Comparison of ENCODE assay signal across 12 cellular contexts in genomic region chr7:38858281-38858884, GRCh38. TPM values are rescaled to one million over a fixed set of nuclear protein-coding genes. Genes with fewer than 3 reads are reported as not detected.
DNase-seq lines count a peak whose midpoint lies in the region; ATAC-seq and TF ChIP-seq lines count a peak whose summit lies in the region.
"Had no signal": no experiment of that assay in that cellular context is flagged by ENCODE, and none has a peak within 500 bp of the region (broad histone marks: within the 10 kb centered on the region; RNA-seq: fewer than 3 reads in every experiment).

No MANE protein-coding gene starts in this region.

- no peak overlapping the region for H3K4me3 ChIP-seq in H7 (ENCODE audit: insufficient read depth, low read depth, low read length)

- H3K27me3 Mint-ChIP-seq in chondrocyte (ENCODE audit: low read depth) (no peaks in the 10 kb centered on the region), mesothelial cell of epicardium (ENCODE audit: low read depth) (no peaks in the 10 kb centered on the region)
- H3K27me3 Mint-ChIP-seq: activated CD4-positive, alpha-beta memory T cell treated with anti-CD3 and anti-CD28 coated beads, Interleukin-2, amount 10 ng/mL, durations not matched to agents 7 days and 5 days had no signal

- DNase-seq in EH (ENCODE audit: low read depth) (peak; percentile 78), NCI-H2029 treated with DMSO at 0.1 percent for 48 hours (lab: John Stamatoyannopoulos, UW) (peak; percentile 44), chondrocyte (ENCODE audit: low spot score) (no peak), mesothelial cell of epicardium (ENCODE audit: low spot score in 2 of 2, unreplicated experiment in 2 of 2) (no peak), H7 (no peak), T1000 (lab: John Stamatoyannopoulos, UW) (no peak), cerebellar cortex (ENCODE audit: low spot score) (no peak)
- DNase-seq: activated CD4-positive, alpha-beta memory T cell treated with anti-CD3 and anti-CD28 coated beads, Interleukin-2, amount 10 ng/mL, durations not matched to agents 7 days and 5 days; aorta; retina; Right ventricle myocardium superior had no signal

- H3K27ac Mint-ChIP-seq in chondrocyte (ENCODE audit: unreplicated experiment) = peak overlapping the region; percentile 70
- H3K27ac Mint-ChIP-seq in mesothelial cell of epicardium = peak overlapping the region; percentile 75
- H3K27ac Mint-ChIP-seq: activated CD4-positive, alpha-beta memory T cell treated with anti-CD3 and anti-CD28 coated beads, Interleukin-2, amount 10 ng/mL, durations not matched to agents 7 days and 5 days had no signal

- H3K4me1 Mint-ChIP-seq in chondrocyte (ENCODE audit: low read depth) (peaks cover 7% of the 10 kb centered on the region), mesothelial cell of epicardium (peaks cover 15% of the 10 kb centered on the region)
- H3K4me1 Mint-ChIP-seq: activated CD4-positive, alpha-beta memory T cell treated with anti-CD3 and anti-CD28 coated beads, Interleukin-2, amount 10 ng/mL, durations not matched to agents 7 days and 5 days had no signal

- TF ChIP-seq CTCF in chondrocyte (IDR thresholded peaks at IDR 0.05) (no peak), mesothelial cell of epicardium (IDR thresholded peaks at IDR 0.05; ENCODE audit: unreplicated experiment) (no peak)

- H3K9me3 Mint-ChIP-seq in chondrocyte (ENCODE audit: low read depth) (no peaks in the 10 kb centered on the region), mesothelial cell of epicardium (no peaks in the 10 kb centered on the region)
- H3K9me3 Mint-ChIP-seq: activated CD4-positive, alpha-beta memory T cell treated with anti-CD3 and anti-CD28 coated beads, Interleukin-2, amount 10 ng/mL, durations not matched to agents 7 days and 5 days had no signal

- no peaks in the 10 kb centered on the region for H3K27me3 ChIP-seq in H7 (ENCODE audit: control insufficient read depth, insufficient read depth, low read length)

- H3K36me3 ChIP-seq in H7 (replicated peaks; ENCODE audit: control insufficient read depth, insufficient read depth, low read length) = no peaks in the 10 kb centered on the region

- ATAC-seq in GM18861 (IDR thresholded peaks at IDR 0.05; ENCODE audit: unreplicated experiment) = no peak

- H3K36me3 Mint-ChIP-seq in chondrocyte (ENCODE audit: low read depth) (peaks cover 13% of the 10 kb centered on the region), mesothelial cell of epicardium (peaks cover 19% of the 10 kb centered on the region)

- no peak overlapping the region for H3K4me3 Mint-ChIP-seq in chondrocyte (ENCODE audit: unreplicated experiment)
- no peak overlapping the region for H3K4me3 Mint-ChIP-seq in mesothelial cell of epicardium
- H3K4me3 Mint-ChIP-seq: activated CD4-positive, alpha-beta memory T cell treated with anti-CD3 and anti-CD28 coated beads, Interleukin-2, amount 10 ng/mL, durations not matched to agents 7 days and 5 days had no signal

RNA-seq across cellular contexts. Expression of gene VPS41, which starts 50.6 kb away (rescaled TPM):
- total RNA-seq in chondrocyte = 83.9 to 108 TPM (median 84.0 TPM) in 3 replicates
- total RNA-seq in mesothelial cell of epicardium = 100.0 to 111 TPM (median 104 TPM) in 3 replicates
- total RNA-seq in H7 (2014; rRNA removed; shearing (Covaris generic)) = 12.3 and 22.2 TPM in 2 replicates

Comparison
In these comparisons a context has a peak if more than half of its experiments do, and no peak if none do; other contexts are left out.
1. DNase-seq: peak in EH (single experiment) and NCI-H2029 treated with DMSO at 0.1 percent for 48 hours (single experiment); none in chondrocyte (single experiment), mesothelial cell of epicardium (0 of 2), H7 (single experiment), T1000 (single experiment) and cerebellar cortex (single experiment).